ENCODE assay signal across 10 cellular contexts in genomic region chr16:25093208-25094061, GRCh38. TPM values are rescaled to one million over a fixed set of nuclear protein-coding genes. Genes with fewer than 3 reads are reported as not detected.
DNase-seq lines count a peak whose midpoint lies in the region; ATAC-seq and TF ChIP-seq lines count a peak whose summit lies in the region.
"Had no signal": no experiment of that assay in that cellular context is flagged by ENCODE, and none has a peak within 500 bp of the region (broad histone marks: within the 10 kb centered on the region; RNA-seq: fewer than 3 reads in every experiment).

No MANE protein-coding gene starts in this region.

- CTCF ChIA-PET in activated CD4-positive, alpha-beta T cell treated with anti-CD3 and anti-CD28 coated beads for 36 hours (lab: Charles Lee): interaction anchor here (0.6 to 1.1 kb wide), 3 partner anchors 16 to 132 kb away, joined by 3 to 4 read pairs (median 4); no protein-coding TSS in a partner anchor

- intact Hi-C loops in activated CD4-positive, alpha-beta T cell treated with anti-CD3 and anti-CD28 coated beads for 36 hours (cut with DNase I, micrococcal nuclease): loop anchor here in 1 of 2 experiments (1.0 to 2.0 kb wide), 5 partner anchors 14 to 63 kb away; partner anchors contain the start of gene LCMT1

- POLR2A ChIA-PET in activated CD4-positive, alpha-beta T cell treated with anti-CD3 and anti-CD28 coated beads for 36 hours (lab: Charles Lee): interaction anchor here (0.6 kb wide), 1 partner anchor 85 kb away, joined by 4 read pairs; no protein-coding TSS in a partner anchor

- H3K36me3 Mint-ChIP-seq in activated CD4-positive, alpha-beta T cell treated with anti-CD3 and anti-CD28 coated beads for 36 hours (ENCODE audit: low read depth): no peaks in the 10 kb centered on the region
- peaks cover 3% of the 10 kb centered on the region for H3K36me3 Mint-ChIP-seq in chondrocyte (ENCODE audit: low read depth)

- peak overlapping the region; percentile 90 for H3K27ac Mint-ChIP-seq in activated CD4-positive, alpha-beta T cell treated with anti-CD3 and anti-CD28 coated beads for 36 hours
- no peak overlapping the region for H3K27ac Mint-ChIP-seq in chondrocyte (ENCODE audit: unreplicated experiment)

- peak; percentile 42 for DNase-seq in activated CD4-positive, alpha-beta T cell treated with anti-CD3 and anti-CD28 coated beads for 36 hours
- no peak for DNase-seq in activated CD4-positive, alpha-beta T cell treated with anti-CD3 and anti-CD28 coated beads for 4 hours
- DNase-seq in OCI-M1 (lab: John Stamatoyannopoulos, UW): peak; percentile 4
- peak; percentile 5 for DNase-seq in pons (ENCODE audit: low spot score)
- no peak for DNase-seq in NCI-H2227 (lab: John Stamatoyannopoulos, UW; ENCODE audit: unreplicated experiment)
- DNase-seq in chondrocyte (ENCODE audit: low spot score): no peak
- DNase-seq in NCI-H2107 (lab: John Stamatoyannopoulos, UW): no peak
- DNase-seq: effector CD8-positive, alpha-beta T cell had no signal

- H3K4me3 Mint-ChIP-seq in activated CD4-positive, alpha-beta T cell treated with anti-CD3 and anti-CD28 coated beads for 36 hours: peak overlapping the region; percentile 17
- H3K4me3 Mint-ChIP-seq in chondrocyte (ENCODE audit: unreplicated experiment): no peak overlapping the region

- no peak for TF ChIP-seq CTCF in chondrocyte (IDR thresholded peaks at IDR 0.05)

- no peaks in the 10 kb centered on the region for H3K27me3 Mint-ChIP-seq in activated CD4-positive, alpha-beta T cell treated with anti-CD3 and anti-CD28 coated beads for 36 hours
- H3K27me3 Mint-ChIP-seq in chondrocyte (ENCODE audit: low read depth): peaks cover 2% of the 10 kb centered on the region

- H3K9me3 Mint-ChIP-seq in activated CD4-positive, alpha-beta T cell treated with anti-CD3 and anti-CD28 coated beads for 36 hours (ENCODE audit: low read depth): no peaks in the 10 kb centered on the region
- no peaks in the 10 kb centered on the region for H3K9me3 Mint-ChIP-seq in chondrocyte (ENCODE audit: low read depth)

- H3K4me1 Mint-ChIP-seq in activated CD4-positive, alpha-beta T cell treated with anti-CD3 and anti-CD28 coated beads for 36 hours: peaks cover 28% of the 10 kb centered on the region
- peaks cover 4% of the 10 kb centered on the region for H3K4me1 Mint-ChIP-seq in chondrocyte (ENCODE audit: low read depth)

- ATAC-seq in activated CD4-positive, alpha-beta T cell treated with anti-CD3 and anti-CD28 coated beads for 36 hours: peak; percentile 79
- ATAC-seq in HG02884 (IDR thresholded peaks at IDR 0.05; ENCODE audit: unreplicated experiment): peak; percentile 72
- ATAC-seq: A549 had no signal

RNA-seq across cellular contexts. Expression of gene LCMT1, which starts 18.1 kb away (rescaled TPM):
- total RNA-seq in activated CD4-positive, alpha-beta T cell treated with anti-CD3 and anti-CD28 coated beads for 36 hours: 10 to 100 TPM; 33.3 to 36.2 TPM
- 35.4 to 37.1 TPM (median 35.5 TPM) in 3 replicates for total RNA-seq in chondrocyte

Comparison
In these comparisons a context has a peak if more than half of its experiments do, and no peak if none do; other contexts are left out.
1. DNase-seq: peak in activated CD4-positive, alpha-beta T cell treated with anti-CD3 and anti-CD28 coated beads for 36 hours (single experiment), OCI-M1 (single experiment) and pons (single experiment); none in activated CD4-positive, alpha-beta T cell treated with anti-CD3 and anti-CD28 coated beads for 4 hours (0 of 2), NCI-H2227 (single experiment), chondrocyte (single experiment) and NCI-H2107 (single experiment).